Comparison of ENCODE assay signal across 8 cellular contexts in the genomic region with DNA sequence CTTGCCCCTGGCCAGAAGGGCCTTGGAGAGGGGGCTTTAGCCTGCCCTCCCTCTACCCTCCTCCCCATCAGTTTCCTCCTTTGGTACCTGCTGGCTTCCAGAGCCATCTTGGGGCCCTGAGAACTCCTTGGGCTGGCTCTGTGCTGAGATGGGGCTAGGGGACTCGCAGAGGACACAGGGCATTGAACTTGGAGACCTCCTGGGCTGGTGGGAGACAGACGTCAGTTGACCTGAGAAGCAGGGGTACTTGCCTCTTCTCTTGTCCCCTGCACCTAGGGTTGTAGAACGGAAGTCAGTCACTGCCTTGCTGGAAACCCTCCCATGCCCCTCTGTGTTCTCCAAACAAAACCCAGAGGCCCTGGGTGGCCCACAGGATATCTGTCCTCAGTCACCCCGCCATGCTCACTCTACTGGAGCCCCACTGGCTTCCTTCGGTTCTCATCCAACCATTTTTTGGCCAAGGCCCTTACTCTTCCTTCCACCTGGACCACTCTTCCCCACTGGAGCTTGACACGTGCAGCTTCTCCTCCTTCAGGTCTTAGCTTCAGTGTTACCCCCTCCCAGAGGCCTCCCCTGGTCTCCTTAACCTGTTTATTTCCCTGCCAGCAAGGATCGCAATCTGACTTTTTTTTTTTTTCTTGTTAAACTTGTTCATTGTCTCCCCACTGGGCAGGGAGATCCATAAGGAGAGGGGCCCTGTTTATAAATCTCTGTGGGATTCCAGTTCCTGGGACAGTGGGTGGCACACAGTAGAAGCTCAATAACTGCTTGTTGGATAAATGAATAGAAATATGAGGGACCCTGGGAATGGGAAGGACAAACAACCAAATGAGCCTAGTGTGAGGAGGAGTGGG. TPM values are rescaled to one million over a fixed set of nuclear protein-coding genes. Genes with fewer than 3 reads are reported as not detected.
DNase-seq lines count a peak whose midpoint lies in the region; ATAC-seq and TF ChIP-seq lines count a peak whose summit lies in the region.

No MANE protein-coding gene starts in this region.

- H3K36me3 Mint-ChIP-seq in central memory CD8-positive, alpha-beta T cell (ENCODE audit: insufficient read depth), result peaks cover 35% of the 10 kb centered on the region
- peaks cover 0 to 24% of the 10 kb centered on the region in 2 donors for H3K36me3 Mint-ChIP-seq in naive B cell

- H3K27me3 Mint-ChIP-seq in central memory CD8-positive, alpha-beta T cell, result no peaks in the 10 kb centered on the region
- H3K27me3 Mint-ChIP-seq in naive B cell, result no peaks in the 10 kb centered on the region

- H3K4me1 Mint-ChIP-seq in central memory CD8-positive, alpha-beta T cell, result peaks cover 44% of the 10 kb centered on the region
- H3K4me1 Mint-ChIP-seq in naive B cell, result peaks cover 30 to 51% (median 51%) of the 10 kb centered on the region in 3 donors

- H3K79me2 ChIP-seq in OCI-LY3 (ENCODE audit: low read length), result peaks cover 48% of the 10 kb centered on the region

- H3K27me3 ChIP-seq in GM06990 (replicated peaks; ENCODE audit: control insufficient read depth, insufficient read depth, low read length), result no peaks in the 10 kb centered on the region
- H3K27me3 ChIP-seq in OCI-LY3 (ENCODE audit: low read depth, low read length), result no peaks in the 10 kb centered on the region

- H3K9me3 ChIP-seq in OCI-LY3 (ENCODE audit: insufficient read depth, low read length), result no peaks in the 10 kb centered on the region

- H3K27ac Mint-ChIP-seq in central memory CD8-positive, alpha-beta T cell (ENCODE audit: low read depth), result peak overlapping the region; percentile 96
- H3K27ac Mint-ChIP-seq in naive B cell, result peak overlapping the region; percentile 72 to 97 (median 94)

- H3K4me3 ChIP-seq in GM06990 (replicated peaks; ENCODE audit: low read depth, low read length), result peak overlapping the region; percentile 99
- H3K4me3 ChIP-seq in OCI-LY3 (ENCODE audit: low read length), result peak overlapping the region; percentile 95

- H3K9ac ChIP-seq in OCI-LY3 (ENCODE audit: low read length), result peak overlapping the region; percentile 92

- DNase-seq in GM06990 (ENCODE audit: extremely low read depth, insufficient read length) (peak; percentile 55), naive B cell (peak; percentile 18), amniotic stem cell (lab: John Stamatoyannopoulos, UW) (no peak), globus pallidus (ENCODE audit: low spot score) (no peak), NCI-H2196 (lab: John Stamatoyannopoulos, UW; ENCODE audit: unreplicated experiment) (no peak)
- no peak for DNase-seq in central memory CD8-positive, alpha-beta T cell (ENCODE audit: low spot score in 2 of 2)

- H4K20me1 ChIP-seq in OCI-LY3 (ENCODE audit: insufficient read depth, low read length), result 0 out of 2 replicates have a peak, but pooled peaks cover 3% of the 10 kb centered on the region

- peak overlapping the region; percentile 69 for H3K27ac ChIP-seq in OCI-LY3 (ENCODE audit: low read length)

- TF ChIP-seq CTCF in GM06990 (IDR thresholded peaks at IDR 0.05; ENCODE audit: insufficient read depth, low read length, poor library complexity, severe bottlenecking) (no peak), OCI-LY3 (IDR thresholded peaks at IDR 0.05; ENCODE audit: low read depth, low read length) (no peak)

- peak overlapping the region; percentile 82 for H3K4me3 Mint-ChIP-seq in central memory CD8-positive, alpha-beta T cell
- peak overlapping the region; percentile 85 to 95 (median 92) for H3K4me3 Mint-ChIP-seq in naive B cell

- peak overlapping the region; percentile 98 for H3K4me2 ChIP-seq in OCI-LY3 (ENCODE audit: low read length)

- peaks cover 17% of the 10 kb centered on the region for H3K4me1 ChIP-seq in OCI-LY3 (ENCODE audit: low read length)

- H3K36me3 ChIP-seq in GM06990 (ENCODE audit: control insufficient read depth, insufficient read depth, low read length), result peaks cover 3% of the 10 kb centered on the region
- peaks cover 39% of the 10 kb centered on the region for H3K36me3 ChIP-seq in OCI-LY3 (replicated peaks; ENCODE audit: low read depth, low read length)

- no peak overlapping the region for H2AFZ ChIP-seq in OCI-LY3 (ENCODE audit: low read depth, low read length)

- ATAC-seq in GM21786 (IDR thresholded peaks at IDR 0.05; ENCODE audit: unreplicated experiment) (peak; percentile 13), naive B cell (ENCODE audit: low read depth in 2 of 2) (no peak)
- ATAC-seq in central memory CD8-positive, alpha-beta T cell (replicated peaks; ENCODE audit: extremely low read depth, poor library complexity, severe bottlenecking), result no peak

- no peaks in the 10 kb centered on the region for H3K9me3 Mint-ChIP-seq in central memory CD8-positive, alpha-beta T cell
- no peaks in the 10 kb centered on the region for H3K9me3 Mint-ChIP-seq in naive B cell

RNA-seq across cellular contexts. Expression of a gene that starts 1.0 kb away (rescaled TPM):
- 100 to 1,000 TPM in 1 of 6 donors, 10 to 100 TPM in 5; 82.4 to 105 (median 91.1) TPM for polyA plus RNA-seq in naive B cell (ENCODE audit: low read depth in 6 of 6)

RNA-seq across cellular contexts. Expression of a gene that starts 28.5 kb away (rescaled TPM):
- polyA plus RNA-seq in naive B cell (ENCODE audit: low read depth in 6 of 6), result 10 to 100 TPM in 5 of 6 donors, 1 to 10 TPM in 1; 7.3 to 23.3 (median 16.3) TPM

RNA-seq across cellular contexts. Expression of a gene that starts 53.3 kb away (rescaled TPM):
- 10 to 100 TPM; 16.0 to 24.6 (median 18.6) TPM for polyA plus RNA-seq in naive B cell (ENCODE audit: low read depth in 6 of 6)

Comparison
In these comparisons a context has a peak if more than half of its experiments do, and no peak if none do; other contexts are left out.
1. DNase-seq: peak in GM06990 (single experiment) and naive B cell (single experiment); none in central memory CD8-positive, alpha-beta T cell (0 of 2), amniotic stem cell (single experiment), globus pallidus (single experiment) and NCI-H2196 (single experiment).